Comparison of ENCODE assay signal across 8 cellular contexts in the genomic region with DNA sequence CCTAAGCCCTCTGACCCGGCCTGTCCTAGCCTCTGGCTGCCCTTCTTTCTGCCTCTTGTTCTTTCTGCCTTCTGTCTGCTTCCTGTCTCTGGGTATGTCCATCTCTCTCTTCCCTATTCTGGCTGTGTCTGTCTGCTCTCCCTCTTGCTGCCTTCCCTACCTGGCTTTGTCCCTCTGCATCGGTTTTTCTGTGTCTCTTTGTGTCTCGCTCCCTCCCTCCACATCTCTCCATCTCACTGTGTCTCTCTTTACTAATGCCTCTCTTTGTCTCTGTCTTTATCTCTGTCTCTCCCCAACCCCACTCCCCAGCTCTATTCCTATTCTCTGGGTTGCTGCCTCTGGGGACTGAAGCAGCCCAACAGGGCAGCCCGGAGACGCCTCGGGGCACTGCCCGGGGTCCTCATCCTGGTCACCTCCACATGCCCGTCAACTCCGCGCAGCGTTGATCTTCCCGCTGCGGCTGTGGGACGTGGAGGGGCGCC. TPM values are rescaled to one million over a fixed set of nuclear protein-coding genes. Genes with fewer than 3 reads are reported as not detected.
DNase-seq lines count a peak whose midpoint lies in the region; ATAC-seq and TF ChIP-seq lines count a peak whose summit lies in the region.

No MANE protein-coding gene starts in this region.

- CTCF ChIA-PET in HEK293 (lab: Yijun Ruan, JAX), result interaction anchor here (0.6 to 23.3 kb wide), 22 partner anchors 10 to 971 kb away, joined by 3 to 628 read pairs (median 4); a partner anchor contains a TSS

- peak overlapping the region in 2 of 7 donors; percentile 14 to 36 for H3K27ac Mint-ChIP-seq in CD14-positive monocyte
- H3K27ac Mint-ChIP-seq in activated T-helper 17 cell treated with anti-CD3 and anti-CD28 coated beads, Interleukin-2, amount 50 U/mL, for 72 hours, result peak overlapping the region; percentile 81

- H3K9me3 ChIP-seq in HEK293 (ENCODE audit: control insufficient read depth, insufficient read depth, low read depth, low read length), result no peaks in the 10 kb centered on the region
- H3K9me3 ChIP-seq in right lobe of liver, result no peaks in the 10 kb centered on the region
- H3K9me3 ChIP-seq in vagina, result no peaks in the 10 kb centered on the region

- peak overlapping the region; percentile 84 to 99 for H3K4me3 Mint-ChIP-seq in CD14-positive monocyte
- peak overlapping the region; percentile 86 for H3K4me3 Mint-ChIP-seq in activated T-helper 17 cell treated with anti-CD3 and anti-CD28 coated beads, Interleukin-2, amount 50 U/mL, for 72 hours

- ATAC-seq in activated T-helper 17 cell treated with anti-CD3 and anti-CD28 coated beads, Interleukin-2, amount 50 U/mL, for 72 hours (replicated peaks), result peak; percentile 2
- no peak for ATAC-seq in right lobe of liver
- no peak for ATAC-seq in GM21381 (IDR thresholded peaks at IDR 0.05; ENCODE audit: unreplicated experiment)
- ATAC-seq in HG03432 (IDR thresholded peaks at IDR 0.05; ENCODE audit: unreplicated experiment), result no peak
- ATAC-seq in GM21786 (IDR thresholded peaks at IDR 0.05; ENCODE audit: unreplicated experiment), result no peak

- peaks cover 86 to 94% (median 89%) of the 10 kb centered on the region in 3 donors for H3K27me3 Mint-ChIP-seq in CD14-positive monocyte (ENCODE audit: low read depth in 3 of 3)
- H3K27me3 Mint-ChIP-seq in activated T-helper 17 cell treated with anti-CD3 and anti-CD28 coated beads, Interleukin-2, amount 50 U/mL, for 72 hours, result peaks cover 57% of the 10 kb centered on the region

- intact Hi-C loops in CD14-positive monocyte (cut with micrococcal nuclease) (loop anchor here in 1 of 2 donors (1.0 to 2.0 kb wide), 2 partner anchors 15 to 26 kb away; no protein-coding TSS in a partner anchor), right lobe of liver (cut with DNase I) (loop anchor here in 1 of 2 donors (5.0 kb wide), 1 partner anchor 32 kb away; no protein-coding TSS in a partner anchor), vagina (cut with DNase I) (loop anchor here (5.0 kb wide), 1 partner anchor 32 kb away; no protein-coding TSS in a partner anchor)

- peaks cover 0 to 52% (median 15%) of the 10 kb centered on the region in 7 donors for H3K9me3 Mint-ChIP-seq in CD14-positive monocyte
- no peaks in the 10 kb centered on the region for H3K9me3 Mint-ChIP-seq in activated T-helper 17 cell treated with anti-CD3 and anti-CD28 coated beads, Interleukin-2, amount 50 U/mL, for 72 hours

- H3K4me1 ChIP-seq in HEK293 (ENCODE audit: control insufficient read depth, insufficient read depth, low read length), result peaks cover 11% of the 10 kb centered on the region
- peaks cover 0 to 52% (median 17%) of the 10 kb centered on the region in 4 donors for H3K4me1 ChIP-seq in right lobe of liver
- peaks cover 92% of the 10 kb centered on the region for H3K4me1 ChIP-seq in vagina

- peak overlapping the region; percentile 53; the same call in 1 of the 2 replicates for H3K27ac ChIP-seq in HEK293 (ENCODE audit: extremely low read depth, low read depth, low read length)
- H3K27ac ChIP-seq in right lobe of liver, result no peak overlapping the region
- H3K27ac ChIP-seq in vagina, result peak overlapping the region; percentile 12

- H3K4me3 ChIP-seq in HEK293 (ENCODE audit: low read depth, low read length), result peak overlapping the region; percentile 42
- peak overlapping the region in 2 of 3 donors; percentile 27 to 30 for H3K4me3 ChIP-seq in right lobe of liver
- H3K4me3 ChIP-seq in vagina, result peak overlapping the region; percentile 44 to 59

- H3K4me1 Mint-ChIP-seq in CD14-positive monocyte, result peaks cover 76% of the 10 kb centered on the region
- H3K4me1 Mint-ChIP-seq in activated T-helper 17 cell treated with anti-CD3 and anti-CD28 coated beads, Interleukin-2, amount 50 U/mL, for 72 hours, result peaks cover 45% of the 10 kb centered on the region

- POLR2A ChIA-PET in HEK293 (lab: Yijun Ruan, JAX), result interaction anchor here (1.1 to 6.4 kb wide), 5 partner anchors 9 to 216 kb away, joined by 3 to 72 read pairs (median 16); a partner anchor contains a TSS

- no peak for DNase-seq in CD14-positive monocyte (ENCODE audit: low spot score)
- no peak for DNase-seq in right lobe of liver
- DNase-seq in vagina (ENCODE audit: extremely low spot score in 2 of 2), result no peak

- peaks cover 27 to 31% of the 10 kb centered on the region in 2 donors for H3K36me3 Mint-ChIP-seq in CD14-positive monocyte
- peaks cover 28% of the 10 kb centered on the region for H3K36me3 Mint-ChIP-seq in activated T-helper 17 cell treated with anti-CD3 and anti-CD28 coated beads, Interleukin-2, amount 50 U/mL, for 72 hours (ENCODE audit: low read depth)

- no peak for TF ChIP-seq POLR2A in right lobe of liver (IDR thresholded peaks at IDR 0.05)
- TF ChIP-seq POLR2A in vagina (IDR thresholded peaks at IDR 0.05), result no peak

- H3K36me3 ChIP-seq in HEK293 (ENCODE audit: control insufficient read depth in 2 of 2, insufficient read depth in 1 of 2, low read length in 2 of 2) (peaks cover 0 to 14% of the 10 kb centered on the region in 2 experiments; a peak in 1 of 3 replicates), right lobe of liver (peaks cover 0 to under 1% (median under 1%) of the 10 kb centered on the region in 4 donors), vagina (no peaks in the 10 kb centered on the region)

- TF ChIP-seq CTCF in CD14-positive monocyte (IDR thresholded peaks at IDR 0.05) (no peak), HEK293 (tag by site-specific recombination; IDR thresholded peaks at IDR 0.05) (no peak), right lobe of liver (IDR thresholded peaks at IDR 0.05) (no peak), vagina (IDR thresholded peaks at IDR 0.05) (no peak)

- WGBS in right lobe of liver (ENCODE audit: insufficient coverage, low coverage, low lambda C conversion rate, missing lambda C conversion rate), result 2% methylated on average over 12 of the region's 15 CpGs

- H3K27me3 ChIP-seq in right lobe of liver, result peaks cover 0 to 7% of the 10 kb centered on the region in 2 donors
- H3K27me3 ChIP-seq in vagina, result peaks cover 15% of the 10 kb centered on the region

TF ChIP-seq in HEK293, 187 proteins besides CTCF, POLR2A, EP300 and RAD21 (continues in another document):
- TF ChIP-seq YY2 (tag by site-specific recombination; IDR thresholded peaks at IDR 0.05) (no peak), ZNF2 (tag by site-specific recombination; IDR thresholded peaks at IDR 0.05) (peak; percentile 10; the same call in 1 of the 2 replicates), ZNF548 (tag by site-specific recombination; IDR thresholded peaks at IDR 0.05) (0 out of 2 replicates have a peak, but pooled peaks have one; percentile 2), ZNF670 (tag by site-specific recombination; IDR thresholded peaks at IDR 0.05; ENCODE audit: low read depth) (no peak), ZNF221 (tag by site-specific recombination; IDR thresholded peaks at IDR 0.05; ENCODE audit: borderline replicate concordance) (no peak), ZIC2 (tag by site-specific recombination; IDR thresholded peaks at IDR 0.05) (peak; percentile 90; the same call in 1 of the 2 replicates), KLF8 (tag by site-specific recombination; IDR thresholded peaks at IDR 0.05) (no peak), ZBTB17 (tag by site-specific recombination; IDR thresholded peaks at IDR 0.05) (peak; percentile 81), WT1 (tag by site-specific recombination; IDR thresholded peaks at IDR 0.05) (0 out of 2 replicates have a peak, but pooled peaks have one; percentile 6), ZNF391 (tag by site-specific recombination; IDR thresholded peaks at IDR 0.05; ENCODE audit: borderline replicate concordance, low read depth) (peak; percentile 44; the same call in 1 of the 2 replicates), ZNF610 (tag by site-specific recombination; IDR thresholded peaks at IDR 0.05; ENCODE audit: borderline replicate concordance) (no peak), ZNF335 (tag by site-specific recombination; conservative IDR thresholded peaks at IDR 0.05) (peak; percentile 99)
- TF ChIP-seq, protein P1, sequence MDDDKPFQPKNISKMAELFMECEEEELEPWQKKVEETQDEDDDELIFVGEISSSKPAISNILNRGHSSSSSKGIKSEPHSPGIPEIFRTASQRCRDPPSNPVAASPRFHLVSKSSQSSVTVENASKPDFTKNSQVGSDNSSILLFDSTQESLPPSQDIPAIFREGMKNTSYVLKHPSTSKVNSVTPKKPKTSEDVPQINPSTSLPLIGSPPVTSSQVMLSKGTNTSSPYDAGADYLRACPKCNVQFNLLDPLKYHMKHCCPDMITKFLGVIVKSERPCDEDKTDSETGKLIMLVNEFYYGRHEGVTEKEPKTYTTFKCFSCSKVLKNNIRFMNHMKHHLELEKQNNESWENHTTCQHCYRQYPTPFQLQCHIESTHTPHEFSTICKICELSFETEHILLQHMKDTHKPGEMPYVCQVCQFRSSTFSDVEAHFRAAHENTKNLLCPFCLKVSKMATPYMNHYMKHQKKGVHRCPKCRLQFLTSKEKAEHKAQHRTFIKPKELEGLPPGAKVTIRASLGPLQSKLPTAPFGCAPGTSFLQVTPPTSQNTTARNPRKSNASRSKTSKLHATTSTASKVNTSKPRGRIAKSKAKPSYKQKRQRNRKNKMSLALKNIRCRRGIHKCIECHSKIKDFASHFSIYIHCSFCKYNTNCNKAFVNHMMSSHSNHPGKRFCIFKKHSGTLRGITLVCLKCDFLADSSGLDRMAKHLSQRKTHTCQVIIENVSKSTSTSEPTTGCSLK (tag by site-specific recombination; IDR thresholded peaks at IDR 0.05), result no peak

RNA-seq across cellular contexts. Expression of a gene that starts 10.1 kb away (rescaled TPM):
- 10 to 100 TPM; 36.8 to 39.8 TPM for polyA plus RNA-seq in CD14-positive monocyte
- 100 to 1,000 TPM; 232 to 320 TPM for total RNA-seq in activated T-helper 17 cell treated with anti-CD3 and anti-CD28 coated beads, Interleukin-2, amount 50 U/mL, for 72 hours
- 100 to 1,000 TPM; 157 to 228 (median 194) TPM for total RNA-seq in right lobe of liver
- total RNA-seq in vagina, result 54.0 TPM

RNA-seq across cellular contexts. Expression of a gene that starts 11.4 kb away (rescaled TPM):
- polyA plus RNA-seq in CD14-positive monocyte, result 1 to 10 TPM; 7.0 to 9.1 TPM
- 1 to 10 TPM; 3.2 to 4.5 TPM for total RNA-seq in activated T-helper 17 cell treated with anti-CD3 and anti-CD28 coated beads, Interleukin-2, amount 50 U/mL, for 72 hours
- total RNA-seq in right lobe of liver, result 1 to 10 TPM in 5 of 6 experiments, under 1 TPM in 1; 0.98 to 4.5 (median 1.8) TPM
- 0.74 TPM for total RNA-seq in vagina

RNA-seq across cellular contexts. Expression of a gene that starts 23.0 kb away (rescaled TPM):
- not detected for polyA plus RNA-seq in CD14-positive monocyte
- 1 to 10 TPM in 1 of 2 donors, under 1 TPM in 1; 0.34 to 1.4 TPM for total RNA-seq in activated T-helper 17 cell treated with anti-CD3 and anti-CD28 coated beads, Interleukin-2, amount 50 U/mL, for 72 hours
- 1 to 10 TPM in 2 of 6 experiments, under 1 TPM in 1, not detected in 3; 0.87 to 1.5 (median 1.2) TPM for total RNA-seq in right lobe of liver
- total RNA-seq in vagina, result 3.2 TPM

Comparison
In these comparisons a context has a peak if more than half of its experiments do, and no peak if none do; other contexts are left out.
1. H3K27ac ChIP-seq: peak in HEK293 (single experiment) and vagina (single experiment); none in right lobe of liver (0 of 3).
2. Peak in every context shown above with its lines, with median percentiles within 50 percentile points of each other: H3K4me3 ChIP-seq.